Comparison of ENCODE assay signal across 23 cellular contexts in the genomic region with DNA sequence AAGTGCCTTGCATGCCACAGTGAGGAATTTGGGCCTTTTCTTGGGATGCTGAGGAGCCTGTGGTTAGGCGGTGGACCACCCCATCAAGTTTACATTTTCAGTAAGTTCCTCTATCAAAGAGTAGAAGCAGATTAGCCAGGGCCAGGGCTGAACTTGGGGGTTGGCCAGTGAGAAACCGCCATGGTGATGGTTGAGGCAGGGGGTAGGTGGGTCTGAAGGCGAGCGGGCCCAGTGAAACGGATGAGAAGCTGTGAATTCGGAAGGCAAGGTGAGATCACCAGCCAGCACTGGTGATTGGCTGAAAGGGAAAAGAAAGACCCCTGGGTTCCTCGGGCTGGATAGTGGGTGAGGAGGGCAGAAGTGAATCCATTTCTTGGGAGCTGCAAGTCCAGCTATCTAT.
"Had no signal": no experiment of that assay in that cellular context is flagged by ENCODE, and none has a peak within 500 bp of the region (broad histone marks: within the 10 kb centered on the region; RNA-seq: fewer than 3 reads in every experiment).

No MANE protein-coding gene starts in this region.

- H3K27ac ChIP-seq: epithelial cell of prostate, esophagus squamous epithelium, gastrocnemius medialis, heart right ventricle, left lung, lower lobe of right lung had no signal

- ATAC-seq: effector memory CD8-positive, alpha-beta T cell; esophagus mucosa; gastrocnemius medialis; heart right ventricle; left cardiac atrium; left lung; left ventricle myocardium superior; lower lobe of right lung; mucosa of descending colon had no signal

- H3K27me3 ChIP-seq: esophagus squamous epithelium, gastrocnemius medialis, heart right ventricle, left lung had no signal

- H3K9me3 Mint-ChIP-seq: dendritic cell treated with granulocyte-macrophage colony-stimulating factor and Interleukin-4, amounts not matched to agents 40 ng/mL and 50 ng/mL, for 4 days; endodermal cell; mesothelial cell of epicardium had no signal

- H3K9me3 ChIP-seq: esophagus squamous epithelium, gastrocnemius medialis, heart right ventricle, left lung, lower lobe of right lung, mucosa of descending colon had no signal

- H3K4me3 Mint-ChIP-seq: dendritic cell treated with granulocyte-macrophage colony-stimulating factor and Interleukin-4, amounts not matched to agents 40 ng/mL and 50 ng/mL, for 4 days; effector memory CD8-positive, alpha-beta T cell; endodermal cell; mesothelial cell of epicardium had no signal

- H3K36me3 Mint-ChIP-seq: mesothelial cell of epicardium had no signal

- H3K36me3 ChIP-seq: esophagus squamous epithelium, gastrocnemius medialis, heart right ventricle, left lung, lower lobe of right lung had no signal

- H3K4me1 ChIP-seq: esophagus squamous epithelium, gastrocnemius medialis, heart right ventricle, left lung, lower lobe of right lung had no signal

- H3K4me1 Mint-ChIP-seq: mesothelial cell of epicardium had no signal

- DNase-seq: cortex of kidney; effector CD8-positive, alpha-beta T cell; effector memory CD8-positive, alpha-beta T cell; endodermal cell; erythroblast; esophagus squamous epithelium; foreskin fibroblast; foreskin melanocyte; gastrocnemius medialis; glutamatergic neuron; head of caudate nucleus; heart right ventricle; hippocampal formation; left cardiac atrium; left lung; left ventricle myocardium superior; lower lobe of right lung; mesenchymal stem cell; mucosa of descending colon had no signal

- H3K4me3 ChIP-seq: esophagus squamous epithelium, gastrocnemius medialis, heart right ventricle, left lung, lower lobe of right lung, mucosa of descending colon had no signal

- H3K27ac Mint-ChIP-seq: dendritic cell treated with granulocyte-macrophage colony-stimulating factor and Interleukin-4, amounts not matched to agents 40 ng/mL and 50 ng/mL, for 4 days; effector memory CD8-positive, alpha-beta T cell; endodermal cell; mesothelial cell of epicardium had no signal
